Comparison of ENCODE assay signal across 1 cellular context in the genomic region with DNA sequence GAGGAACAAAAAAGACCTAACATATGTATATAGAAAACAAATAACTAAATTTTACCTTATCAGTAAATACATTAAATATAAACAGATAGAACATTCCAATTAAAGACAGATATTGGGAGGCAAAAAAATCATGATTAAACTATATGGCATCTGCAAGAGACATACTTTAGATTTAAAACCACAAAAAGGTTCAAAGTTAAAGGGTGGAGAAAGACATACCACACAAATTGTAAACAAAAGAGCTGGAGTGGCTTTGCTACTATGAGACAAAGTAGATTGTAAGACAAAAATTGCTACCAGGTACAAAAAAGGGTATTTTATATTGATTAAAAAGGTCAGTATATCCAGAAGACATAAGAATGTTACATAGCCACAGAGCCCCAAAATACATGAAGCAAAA.
TF ChIP-seq lines count a peak whose summit lies in the region.

No MANE protein-coding gene starts in this region.

TF ChIP-seq in HepG2, 621 proteins besides CTCF, POLR2A, EP300 and RAD21 (continued from another document):
- no peak for TF ChIP-seq ZKSCAN1 (IDR thresholded peaks at IDR 0.05; ENCODE audit: low read length)
- no peak for TF ChIP-seq PTBP1 (IDR thresholded peaks at IDR 0.05; ENCODE audit: low read depth, low read length, poor library complexity, severe bottlenecking)
- TF ChIP-seq TBL1XR1 (IDR thresholded peaks at IDR 0.05; ENCODE audit: borderline replicate concordance, low read length, partially characterized antibody), result no peak
- no peak for TF ChIP-seq ZNF891 (CRISPR knock-in tag; IDR thresholded peaks at IDR 0.05)
- no peak for TF ChIP-seq MXI1 (IDR thresholded peaks at IDR 0.05; ENCODE audit: borderline replicate concordance, low read depth, low read length)
